Comparison of ENCODE assay signal across 8 cellular contexts in the genomic region with DNA sequence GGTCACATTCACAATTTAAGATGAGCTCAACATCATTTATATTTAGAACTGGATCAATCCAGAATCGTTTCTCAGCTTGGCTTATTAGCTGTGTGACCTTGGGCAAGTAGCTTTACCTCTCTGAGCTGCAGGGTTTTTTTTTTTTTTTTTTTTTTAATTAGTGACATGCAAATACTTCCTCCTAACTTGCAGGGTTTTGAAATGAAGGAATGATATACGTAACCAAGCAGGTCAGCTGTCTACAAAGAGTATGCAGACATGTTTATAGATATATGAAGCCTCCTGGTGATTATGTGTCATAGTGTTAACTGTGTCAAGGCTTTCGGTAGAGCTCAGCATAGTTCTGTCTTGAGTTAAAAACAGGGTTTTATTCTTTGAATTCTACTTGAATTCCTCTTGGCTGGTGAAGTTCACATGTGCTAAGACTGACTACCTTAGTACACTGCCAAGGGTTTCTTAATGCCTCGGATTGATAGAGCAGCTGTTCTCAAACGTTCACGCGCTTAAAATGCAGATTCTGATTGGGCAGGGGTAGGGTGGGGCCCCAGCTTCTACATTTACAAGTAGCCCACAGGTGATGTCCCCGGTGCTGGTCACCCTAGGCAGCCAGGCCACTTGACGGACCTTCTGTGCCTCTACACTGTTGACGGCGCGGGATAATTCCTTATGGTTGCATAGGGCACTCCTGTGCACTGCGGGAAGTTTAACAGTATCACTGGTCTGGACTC. TPM values are rescaled to one million over a fixed set of nuclear protein-coding genes. Genes with fewer than 3 reads are reported as not detected.
DNase-seq lines count a peak whose midpoint lies in the region; ATAC-seq lines count a peak whose summit lies in the region.

No MANE protein-coding gene starts in this region.

- ATAC-seq in GM21360 (IDR thresholded peaks at IDR 0.05; ENCODE audit: unreplicated experiment) = peak; percentile 6
- ATAC-seq in HG03521 (IDR thresholded peaks at IDR 0.05; ENCODE audit: unreplicated experiment) = peak; percentile 6

- H3K27ac Mint-ChIP-seq in activated naive CD8-positive, alpha-beta T cell treated with anti-CD3 and anti-CD28 coated beads for 36 hours = peak overlapping the region; percentile 85

- no peaks in the 10 kb centered on the region for H3K27me3 Mint-ChIP-seq in activated naive CD8-positive, alpha-beta T cell treated with anti-CD3 and anti-CD28 coated beads for 36 hours

- peaks cover 6% of the 10 kb centered on the region for H3K36me3 Mint-ChIP-seq in activated naive CD8-positive, alpha-beta T cell treated with anti-CD3 and anti-CD28 coated beads for 36 hours

- in situ Hi-C loops in G401 (cut with HindIII; ENCODE audit: low sequenced_read_pairs) = no loop called here

- no peaks in the 10 kb centered on the region for H3K36me3 ChIP-seq in ES-I3 (ENCODE audit: insufficient read depth, low read length)
- H3K36me3 ChIP-seq in iPS-15b (ENCODE audit: control insufficient read depth, insufficient read depth, low read length) = no peaks in the 10 kb centered on the region

- H3K27me3 ChIP-seq in iPS-15b (ENCODE audit: control insufficient read depth, insufficient read depth, low read length) = no peaks in the 10 kb centered on the region

- H3K9ac ChIP-seq in ES-I3 (ENCODE audit: low read depth, low read length) (peak overlapping the region; percentile 86; the same call in 1 of the 2 replicates), iPS-15b (ENCODE audit: low read depth, low read length) (no peak overlapping the region)

- peaks cover 17% of the 10 kb centered on the region for H3K4me1 Mint-ChIP-seq in activated naive CD8-positive, alpha-beta T cell treated with anti-CD3 and anti-CD28 coated beads for 36 hours

- H3K9me3 Mint-ChIP-seq in activated naive CD8-positive, alpha-beta T cell treated with anti-CD3 and anti-CD28 coated beads for 36 hours = no peaks in the 10 kb centered on the region

- H3K9me3 ChIP-seq in ES-I3 (ENCODE audit: control insufficient read depth, insufficient read depth, low read length) (no peaks in the 10 kb centered on the region), iPS-15b (ENCODE audit: control insufficient read depth, insufficient read depth, low read length) (no peaks in the 10 kb centered on the region)

- peak overlapping the region; percentile 64 for H3K4me3 ChIP-seq in iPS-15b (ENCODE audit: low read depth, low read length)

- DNase-seq in activated naive CD8-positive, alpha-beta T cell treated with anti-CD3 and anti-CD28 coated beads for 36 hours = no peak
- DNase-seq in stimulated activated CD4-positive, alpha-beta T cell treated with anti-CD3 and anti-CD28 coated beads, Interleukin-4, amount 100 ng/mL, for 24 hours = peak; percentile 3
- DNase-seq in G401 (ENCODE audit: low spot score) = no peak
- DNase-seq in NCI-H2081 treated with DMSO at 0.1 percent for 48 hours (lab: John Stamatoyannopoulos, UW) = no peak

- peak overlapping the region; percentile 80 for H3K4me3 Mint-ChIP-seq in activated naive CD8-positive, alpha-beta T cell treated with anti-CD3 and anti-CD28 coated beads for 36 hours

- H3K4me1 ChIP-seq in ES-I3 (ENCODE audit: insufficient read depth, low read length) (no peaks in the 10 kb centered on the region), iPS-15b (ENCODE audit: control insufficient read depth, insufficient read depth, low read length) (no peaks in the 10 kb centered on the region)

RNA-seq across cellular contexts. Expression of a gene that starts 0.6 kb away (rescaled TPM):
- 1 to 10 TPM; 1.2 to 1.3 TPM for total RNA-seq in activated naive CD8-positive, alpha-beta T cell treated with anti-CD3 and anti-CD28 coated beads for 36 hours
- 0.80 and 0.95 TPM in 2 replicates for total RNA-seq in G401 (2014; rRNA removed; shearing (Covaris generic))

RNA-seq across cellular contexts. Expression of a gene that starts 1.1 kb away (rescaled TPM):
- 10 to 100 TPM; 22.0 to 24.4 TPM for total RNA-seq in activated naive CD8-positive, alpha-beta T cell treated with anti-CD3 and anti-CD28 coated beads for 36 hours
- total RNA-seq in G401 (2014; rRNA removed; shearing (Covaris generic)) = 5.1 and 7.3 TPM in 2 replicates
